ENCODE assay signal across 12 cellular contexts in genomic region chr17:19531780-19532501, GRCh38. TPM values are rescaled to one million over a fixed set of nuclear protein-coding genes. Genes with fewer than 3 reads are reported as not detected.
"Had no signal": no experiment of that assay in that cellular context is flagged by ENCODE, and none has a peak within 500 bp of the region (broad histone marks: within the 10 kb centered on the region; RNA-seq: fewer than 3 reads in every experiment).

No MANE protein-coding gene starts in this region.

- H3K27ac ChIP-seq: esophagus muscularis mucosa, hepatocyte, left ventricle myocardium inferior, ovary, thyroid gland, uterus had no signal

- H3K27ac Mint-ChIP-seq: activated CD8-positive, alpha-beta T cell treated with anti-CD3 and anti-CD28 coated beads, Interleukin-2, amount 10 ng/mL, durations not matched to agents 7 days and 5 days; stimulated activated effector memory CD8-positive, alpha-beta T cell treated with anti-CD3 and anti-CD28 coated beads, Interleukin-12 subunit alpha, Interleukin-12 subunit beta, amount 100 ng/mL, for 72 hours had no signal

- H3K27me3 ChIP-seq: ovary, thyroid gland, uterus had no signal

- H3K36me3 ChIP-seq: esophagus muscularis mucosa, left ventricle myocardium inferior, ovary, thyroid gland, uterus had no signal

- H3K9me3 Mint-ChIP-seq: stimulated activated effector memory CD8-positive, alpha-beta T cell treated with anti-CD3 and anti-CD28 coated beads, Interleukin-12 subunit alpha, Interleukin-12 subunit beta, amount 100 ng/mL, for 72 hours had no signal

- H3K4me2 ChIP-seq: hepatocyte had no signal

- H3K4me1 ChIP-seq: uterus had no signal

- H3K9me3 ChIP-seq: esophagus muscularis mucosa, left ventricle myocardium inferior, ovary, thyroid gland, uterus had no signal

- DNase-seq: activated CD4-positive, alpha-beta T cell treated with anti-CD3 and anti-CD28 coated beads for 48 hours; activated CD8-positive, alpha-beta memory T cell treated with anti-CD3 and anti-CD28 coated beads, Interleukin-2, amount 50 U/mL, for 4 hours; activated CD8-positive, alpha-beta T cell treated with anti-CD3 and anti-CD28 coated beads, Interleukin-2, amount 10 ng/mL, durations not matched to agents 7 days and 5 days; activated naive CD4-positive, alpha-beta T cell; left ventricle myocardium inferior; ovary; T-helper 2 cell; thyroid gland; uterus had no signal

- ATAC-seq: activated CD8-positive, alpha-beta T cell treated with anti-CD3 and anti-CD28 coated beads, Interleukin-2, amount 10 ng/mL, durations not matched to agents 7 days and 5 days; stimulated activated effector memory CD8-positive, alpha-beta T cell treated with anti-CD3 and anti-CD28 coated beads, Interleukin-12 subunit alpha, Interleukin-12 subunit beta, amount 100 ng/mL, for 72 hours had no signal

- H3K4me3 ChIP-seq: esophagus muscularis mucosa, hepatocyte, left ventricle myocardium inferior, ovary, thyroid gland, uterus had no signal

- H3K4me3 Mint-ChIP-seq: activated CD8-positive, alpha-beta T cell treated with anti-CD3 and anti-CD28 coated beads, Interleukin-2, amount 10 ng/mL, durations not matched to agents 7 days and 5 days; stimulated activated effector memory CD8-positive, alpha-beta T cell treated with anti-CD3 and anti-CD28 coated beads, Interleukin-12 subunit alpha, Interleukin-12 subunit beta, amount 100 ng/mL, for 72 hours had no signal

- H2AFZ ChIP-seq: hepatocyte had no signal

- H3K36me3 Mint-ChIP-seq: stimulated activated effector memory CD8-positive, alpha-beta T cell treated with anti-CD3 and anti-CD28 coated beads, Interleukin-12 subunit alpha, Interleukin-12 subunit beta, amount 100 ng/mL, for 72 hours had no signal

RNA-seq across cellular contexts. Expression of gene SLC47A1, which starts 1.7 kb away (rescaled TPM):
- total RNA-seq: activated CD8-positive, alpha-beta T cell treated with anti-CD3 and anti-CD28 coated beads, Interleukin-2, amount 10 ng/mL, durations not matched to agents 7 days and 5 days had no signal
